ENCODE assay signal across 19 cellular contexts in the genomic region with DNA sequence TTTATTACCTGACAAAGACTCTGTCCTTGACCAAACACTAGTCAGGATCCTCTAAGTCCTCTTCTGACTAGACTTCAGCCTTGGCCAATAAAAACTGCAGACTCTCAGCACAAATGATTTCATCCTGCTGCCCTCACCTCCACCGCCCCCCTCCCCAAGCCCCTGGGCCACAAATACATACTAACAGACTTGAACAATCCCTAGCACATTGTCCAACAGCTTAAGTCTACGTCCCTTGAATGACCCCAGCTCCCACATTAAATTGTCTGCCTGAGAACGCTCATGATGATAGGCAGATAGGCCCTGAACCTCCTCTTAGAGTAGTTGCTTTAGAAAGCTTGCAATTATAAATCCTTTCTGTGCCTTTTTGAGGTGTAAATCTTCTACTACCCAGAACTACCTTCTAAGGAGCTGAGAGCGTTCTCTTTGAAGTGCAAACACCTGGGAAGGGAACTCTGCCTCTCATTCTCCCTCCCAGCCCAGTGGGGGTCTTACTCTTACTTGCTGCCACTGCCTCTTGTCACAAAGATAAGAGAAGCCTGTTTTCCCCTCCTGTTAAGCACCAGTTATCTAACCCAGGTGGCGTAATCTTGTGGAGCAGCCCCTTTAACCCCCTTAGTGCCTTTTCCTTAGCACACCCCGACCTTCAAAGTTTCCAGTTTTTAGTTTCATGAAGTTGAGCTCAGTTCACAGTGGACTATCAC.
DNase-seq lines count a peak whose midpoint lies in the region; ATAC-seq and TF ChIP-seq lines count a peak whose summit lies in the region.
"Had no signal": no experiment of that assay in that cellular context is flagged by ENCODE, and none has a peak within 500 bp of the region (broad histone marks: within the 10 kb centered on the region; RNA-seq: fewer than 3 reads in every experiment).

No MANE protein-coding gene starts in this region.

- H2AFZ ChIP-seq in neural progenitor cell (replicated peaks), result no peak overlapping the region

- H3K4me1 ChIP-seq in HUES6 (ENCODE audit: control insufficient read depth, insufficient read depth, low read length), result peaks cover 21% of the 10 kb centered on the region
- H3K4me1 ChIP-seq in neural progenitor cell, result peaks cover 13% of the 10 kb centered on the region
- H3K4me1 ChIP-seq: BE2C, HAP-1 had no signal

- no peak for TF ChIP-seq CTCF in neural progenitor cell (IDR thresholded peaks at IDR 0.05)

- H3K27ac ChIP-seq in HUES6 (ENCODE audit: low read depth, low read length) (no peak overlapping the region), neural progenitor cell (no peak overlapping the region)
- H3K27ac ChIP-seq: HL-60 had no signal

- H3F3A ChIP-seq in neural progenitor cell (ENCODE audit: low read depth), result no peaks in the 10 kb centered on the region

- H3K79me2 ChIP-seq in neural progenitor cell (ENCODE audit: low read depth), result no peaks in the 10 kb centered on the region

- H3K27me3 ChIP-seq in HUES6 (ENCODE audit: control insufficient read depth, insufficient read depth, low read length) (no peaks in the 10 kb centered on the region; the same call in 1 of the 2 replicates), neural progenitor cell (no peaks in the 10 kb centered on the region)
- H3K27me3 ChIP-seq: BE2C had no signal

- H3K9ac ChIP-seq in HUES6 (ENCODE audit: low read length), result peak overlapping the region; percentile 51
- no peak overlapping the region for H3K9ac ChIP-seq in neural progenitor cell

- H3K9me3 ChIP-seq in HUES6 (ENCODE audit: control insufficient read depth, insufficient read depth, low read depth, low read length), result no peaks in the 10 kb centered on the region
- H3K9me3 ChIP-seq in neural progenitor cell (ENCODE audit: low read depth), result no peaks in the 10 kb centered on the region
- H3K9me3 ChIP-seq: BE2C, HAP-1 had no signal

- peak overlapping the region; percentile 20; the same call in 1 of the 2 replicates for H3K4me3 ChIP-seq in HUES6 (ENCODE audit: low read depth, low read length)
- H3K4me3 ChIP-seq in neural progenitor cell, result no peak overlapping the region
- H3K4me3 ChIP-seq: HAP-1 had no signal

- H3K9me3 Mint-ChIP-seq in neural progenitor cell, result no peaks in the 10 kb centered on the region

- peaks cover 7% of the 10 kb centered on the region for H3K4me1 Mint-ChIP-seq in neural progenitor cell

- DNase-seq in SK-N-DZ (ENCODE audit: low spot score), result peak; percentile 3
- DNase-seq in iPS-NIHi11 (ENCODE audit: low spot score), result peak; percentile 37
- DNase-seq in neural progenitor cell (ENCODE audit: low spot score), result peak; percentile 38
- no peak for DNase-seq in stimulated activated CD4-positive, alpha-beta T cell treated with anti-CD3 and anti-CD28 coated beads, Interleukin-1b, Interleukin-23, amount 100 ng/mL, for 48 hours
- no peak for DNase-seq in OCI-M1 (lab: John Stamatoyannopoulos, UW)
- DNase-seq: ACHN; BE2C; CD4-positive, alpha-beta T cell; EL; NCI-H187; NCI-H2171 treated with DMSO at 0.1 percent for 48 hours; NCI-H510A; NCI-H774; Right ventricle myocardium superior had no signal

- no peak for ATAC-seq in HG02884 (IDR thresholded peaks at IDR 0.05; ENCODE audit: unreplicated experiment)
- ATAC-seq: SK-N-SH treated with all-trans-retinoic acid at 6 μM for 48 hours had no signal

- no peaks in the 10 kb centered on the region for H3K27me3 Mint-ChIP-seq in neural progenitor cell (ENCODE audit: insufficient read depth, low read depth)
- H3K27me3 Mint-ChIP-seq: CD4-positive, alpha-beta T cell had no signal

- no peaks in the 10 kb centered on the region for H3K36me3 Mint-ChIP-seq in neural progenitor cell

- H3K27ac Mint-ChIP-seq in neural progenitor cell, result no peak overlapping the region
- H3K27ac Mint-ChIP-seq: CD4-positive, alpha-beta T cell had no signal

- no peaks in the 10 kb centered on the region for H4K20me1 ChIP-seq in neural progenitor cell (ENCODE audit: low read depth)

- no peak overlapping the region for H3K4me3 Mint-ChIP-seq in neural progenitor cell
- H3K4me3 Mint-ChIP-seq: CD4-positive, alpha-beta T cell had no signal

- H3K36me3 ChIP-seq in HUES6 (ENCODE audit: control insufficient read depth, insufficient read depth, low read length) (no peaks in the 10 kb centered on the region), neural progenitor cell (no peaks in the 10 kb centered on the region)
- H3K36me3 ChIP-seq: BE2C, HAP-1 had no signal

- H3K4me2 ChIP-seq in neural progenitor cell, result peak overlapping the region; percentile 16

Comparison
In these comparisons a context has a peak if more than half of its experiments do, and no peak if none do; other contexts are left out.
1. DNase-seq: peak in SK-N-DZ (single experiment), iPS-NIHi11 (single experiment) and neural progenitor cell (single experiment); none in stimulated activated CD4-positive, alpha-beta T cell treated with anti-CD3 and anti-CD28 coated beads, Interleukin-1b, Interleukin-23, amount 100 ng/mL, for 48 hours (single experiment) and OCI-M1 (single experiment).